ENCODE assay signal across 22 cellular contexts in the genomic region with DNA sequence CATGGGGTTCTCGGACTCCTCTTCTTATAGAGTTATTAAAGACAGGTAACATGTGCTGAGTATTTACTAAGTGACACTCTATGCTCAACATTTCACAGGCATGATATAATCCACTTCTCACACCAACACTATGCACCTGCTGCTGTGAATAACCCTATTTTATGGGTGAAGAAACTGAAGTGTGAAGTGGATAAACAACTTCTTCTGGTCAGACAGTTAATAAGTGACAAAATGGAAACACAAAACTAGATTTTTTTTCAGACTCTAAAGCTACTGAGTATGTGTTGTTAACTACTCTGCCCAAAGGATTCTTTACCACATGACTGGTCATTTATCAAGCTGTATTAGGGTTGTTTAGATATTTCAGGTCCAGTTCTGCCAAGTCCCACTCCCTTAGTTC.
"Had no signal": no experiment of that assay in that cellular context is flagged by ENCODE, and none has a peak within 500 bp of the region (broad histone marks: within the 10 kb centered on the region; RNA-seq: fewer than 3 reads in every experiment).

No MANE protein-coding gene starts in this region.

- H3K36me3 Mint-ChIP-seq: activated naive CD8-positive, alpha-beta T cell treated with anti-CD3 and anti-CD28 coated beads, Interleukin-2, amount 10 ng/mL, durations not matched to agents 7 days and 5 days had no signal

- H3K27ac ChIP-seq: adrenal gland, breast epithelium, KMS-11, Peyer's patch, RWPE1, SJCRH30 had no signal

- ATAC-seq: activated CD4-positive, CD25-positive, alpha-beta regulatory T cell treated with anti-CD3 and anti-CD28 coated beads, Interleukin-2, amount 50 U/mL, for 24 hours; activated CD8-positive, alpha-beta T cell treated with anti-CD3 and anti-CD28 coated beads for 36 hours had no signal

- H3K4me1 ChIP-seq: adrenal gland, breast epithelium, Peyer's patch, SJCRH30 had no signal

- H3K4me3 Mint-ChIP-seq: activated CD8-positive, alpha-beta T cell treated with anti-CD3 and anti-CD28 coated beads for 36 hours; activated naive CD8-positive, alpha-beta T cell treated with anti-CD3 and anti-CD28 coated beads, Interleukin-2, amount 10 ng/mL, durations not matched to agents 7 days and 5 days had no signal

- H3K9ac ChIP-seq: KMS-11, SK-N-SH had no signal

- H3K4me3 ChIP-seq: adrenal gland, breast epithelium, Peyer's patch, SJCRH30 had no signal

- DNase-seq: activated CD4-positive, alpha-beta T cell treated with anti-CD3 and anti-CD28 coated beads for 4 hours; activated CD8-positive, alpha-beta memory T cell treated with anti-CD3 and anti-CD28 coated beads, Interleukin-2, amount 50 U/mL, for 4 hours; activated CD8-positive, alpha-beta T cell treated with anti-CD3 and anti-CD28 coated beads for 36 hours; activated naive CD4-positive, alpha-beta T cell treated with anti-CD3 and anti-CD28 coated beads, Interleukin-2, amount 50 U/mL, for 16 hours; activated naive CD8-positive, alpha-beta T cell treated with anti-CD3 and anti-CD28 coated beads, Interleukin-2, amount 10 ng/mL, durations not matched to agents 7 days and 5 days; adrenal gland; anterior cingulate cortex; caudate nucleus; NCI-H1092 treated with DMSO at 0.1 percent for 48 hours; NCI-H1417 treated with DMSO at 0.1 percent for 48 hours; NCI-H1694; NCI-H2029; NCI-H345; NCI-H524; Peyer's patch; Right ventricle myocardium superior; SJCRH30; SK-N-SH had no signal

- H3K27ac Mint-ChIP-seq: activated CD8-positive, alpha-beta T cell treated with anti-CD3 and anti-CD28 coated beads for 36 hours; activated naive CD8-positive, alpha-beta T cell treated with anti-CD3 and anti-CD28 coated beads, Interleukin-2, amount 10 ng/mL, durations not matched to agents 7 days and 5 days had no signal

- H3K27me3 Mint-ChIP-seq: activated CD8-positive, alpha-beta T cell treated with anti-CD3 and anti-CD28 coated beads for 36 hours; activated naive CD8-positive, alpha-beta T cell treated with anti-CD3 and anti-CD28 coated beads, Interleukin-2, amount 10 ng/mL, durations not matched to agents 7 days and 5 days had no signal

- H3K36me3 ChIP-seq: adrenal gland, breast epithelium, Peyer's patch, SJCRH30 had no signal

- H3K4me1 Mint-ChIP-seq: activated naive CD8-positive, alpha-beta T cell treated with anti-CD3 and anti-CD28 coated beads, Interleukin-2, amount 10 ng/mL, durations not matched to agents 7 days and 5 days had no signal

- H3K9me3 ChIP-seq: adrenal gland, SJCRH30, SK-N-SH had no signal
